ENCODE assay signal across 21 cellular contexts in genomic region chr15:34179257-34179656, GRCh38. TPM values are rescaled to one million over a fixed set of nuclear protein-coding genes. Genes with fewer than 3 reads are reported as not detected.
DNase-seq lines count a peak whose midpoint lies in the region; ATAC-seq, FAIRE-seq and TF ChIP-seq lines count a peak whose summit lies in the region.
"Had no signal": no experiment of that assay in that cellular context is flagged by ENCODE, and none has a peak within 500 bp of the region (broad histone marks: within the 10 kb centered on the region; RNA-seq: fewer than 3 reads in every experiment).

No MANE protein-coding gene starts in this region.

- peaks cover 16 to 21% of the 10 kb centered on the region in 2 donors for H3K4me1 Mint-ChIP-seq in natural killer cell
- peaks cover 6 to 11% of the 10 kb centered on the region in 2 donors for H3K4me1 Mint-ChIP-seq in natural killer cell treated with Interleukin-12 subunit alpha and Interleukin-12 subunit beta and Interleukin-15 and Interleukin-18, amount 100 ng/mL, for 72 hours (ENCODE audit: low read depth in 2 of 2)

- H3K27me3 Mint-ChIP-seq in natural killer cell (ENCODE audit: low read depth in 2 of 2): no peaks in the 10 kb centered on the region
- H3K27me3 Mint-ChIP-seq in natural killer cell treated with Interleukin-12 subunit alpha and Interleukin-12 subunit beta and Interleukin-15 and Interleukin-18, amount 100 ng/mL, for 72 hours: no peaks in the 10 kb centered on the region
- H3K27me3 Mint-ChIP-seq: B cell; CD8-positive, alpha-beta memory T cell had no signal

- CTCF ChIA-PET in K562 (lab: Yijun Ruan, JAX; ENCODE audit: low intra/inter-chr PET ratio): no interaction called here

- H3K36me3 ChIP-seq in K562 (ENCODE audit: control insufficient read depth, insufficient read depth, low read length): no peaks in the 10 kb centered on the region

- no peaks in the 10 kb centered on the region for H3K9me3 ChIP-seq in K562 (replicated peaks; ENCODE audit: control insufficient read depth, insufficient read depth, low read depth, low read length)

- BruUV-seq in K562 (replicated peaks; lab: Mats Ljungman, UMichigan): no TSS peak

- DNase-seq in natural killer cell: no peak
- DNase-seq in natural killer cell treated with Interleukin-12 subunit alpha and Interleukin-12 subunit beta and Interleukin-15 and Interleukin-18, amount 100 ng/mL, for 72 hours (ENCODE audit: low spot score): no peak
- DNase-seq in K562 (ENCODE audit: extremely low read depth in 1 of 4, low spot score in 3 of 4): peak in 1 of 4 experiments; percentile 34
- peak; percentile 60 to 89 for DNase-seq in erythroblast (lab: John Stamatoyannopoulos, UW)
- no peak for DNase-seq in NCI-H146 treated with DMSO at 0.1 percent for 48 hours (lab: John Stamatoyannopoulos, UW; ENCODE audit: unreplicated experiment)
- DNase-seq in activated CD4-positive, alpha-beta T cell treated with anti-CD3 and anti-CD28 coated beads, Interleukin-2, amount 50 U/mL, for 48 hours: no peak
- DNase-seq: CD8-positive, alpha-beta memory T cell; COR-L47; DMS 273 treated with DMSO at 0.1 percent for 48 hours; DMS53; DND-41; EL; H9; IMR-90 had no signal

- no peaks in the 10 kb centered on the region for H4K20me1 ChIP-seq in K562 (replicated peaks; ENCODE audit: control insufficient read depth, insufficient read depth, low read length)

- no peak overlapping the region for H3K27ac ChIP-seq in K562 (ENCODE audit: extremely low read depth, low read depth, low read length)
- H3K27ac ChIP-seq: BLaER1 treated with 17β-estradiol and CSF1 and Interleukin-3, amounts not matched to agents 10 nM and 100 nM; HL-60 had no signal

- H3K4me2 ChIP-seq in K562 (ENCODE audit: insufficient read depth, low read length): no peak overlapping the region; the same call in 1 of the 2 replicates
- H3K4me2 ChIP-seq: BLaER1 treated with 17β-estradiol and CSF1 and Interleukin-3, amounts not matched to agents 10 nM and 100 nM had no signal

- TF ChIP-seq POLR2A in K562 (conservative IDR thresholded peaks at IDR 0.05) (no peak), erythroblast (IDR thresholded peaks at IDR 0.05; ENCODE audit: low read length) (no peak)

- no peaks in the 10 kb centered on the region for H3K27me3 ChIP-seq in K562 (ENCODE audit: control insufficient read depth in 2 of 2, insufficient read depth in 2 of 2, low read length in 2 of 2)
- H3K27me3 ChIP-seq: BLaER1 treated with 17β-estradiol and CSF1 and Interleukin-3, amounts not matched to agents 10 nM and 100 nM had no signal

- no peak overlapping the region for H3K9ac ChIP-seq in K562 (ENCODE audit: insufficient read depth in 1 of 2, low read depth in 2 of 2, low read length in 2 of 2)
- H3K9ac ChIP-seq: BLaER1 treated with 17β-estradiol and CSF1 and Interleukin-3, amounts not matched to agents 10 nM and 100 nM had no signal

- no peak overlapping the region for H3K4me3 ChIP-seq in K562
- H3K4me3 ChIP-seq: BLaER1 treated with 17β-estradiol and CSF1 and Interleukin-3, amounts not matched to agents 10 nM and 100 nM; GM12878 had no signal

- no peaks in the 10 kb centered on the region; a peak in 2 of 5 replicates for H3K4me1 ChIP-seq in K562 (replicated peaks in 1 of 2; ENCODE audit: control insufficient read depth in 2 of 2, insufficient read depth in 2 of 2, low read length in 2 of 2)

- in situ Hi-C loops in K562 (cut with MboI): no loop called here

- WGBS in K562 (ENCODE audit: insufficient coverage, low coverage, missing lambda C conversion rate): 8% methylated on average over 3 of the region's 3 CpGs

- intact Hi-C loops in natural killer cell (cut with micrococcal nuclease) (no loop called here), K562 (cut with micrococcal nuclease) (no loop called here)

- TF ChIP-seq RAD21 in K562 (CRISPR knock-in tag; conservative IDR thresholded peaks at IDR 0.05 in 1 of 2, IDR thresholded peaks at IDR 0.05 in 1 of 2): no peak

- H3K9me1 ChIP-seq in K562 (ENCODE audit: control insufficient read depth, insufficient read depth, low read length): no peaks in the 10 kb centered on the region

- POLR2A ChIA-PET in K562 (lab: Yijun Ruan, JAX): no interaction called here

- ATAC-seq in natural killer cell (no peak), K562 (peak; percentile 58), GM18498 (IDR thresholded peaks at IDR 0.05; ENCODE audit: unreplicated experiment) (no peak)
- no peak for ATAC-seq in natural killer cell treated with Interleukin-12 subunit alpha and Interleukin-12 subunit beta and Interleukin-15 and Interleukin-18, amount 100 ng/mL, for 72 hours
- ATAC-seq: GM12878 had no signal

- H3K9me3 Mint-ChIP-seq in natural killer cell: peaks cover 1% of the 10 kb centered on the region in 2 donors
- peaks cover under 1% of the 10 kb centered on the region for H3K9me3 Mint-ChIP-seq in natural killer cell treated with Interleukin-12 subunit alpha and Interleukin-12 subunit beta and Interleukin-15 and Interleukin-18, amount 100 ng/mL, for 72 hours

- FAIRE-seq in K562 (lab: Jason Lieb, UNC): no peak
- FAIRE-seq: GM12878, GM19239, H1 had no signal

- H2AFZ ChIP-seq in K562 (ENCODE audit: low read depth, low read length): no peak overlapping the region

- H3K79me2 ChIP-seq in K562 (ENCODE audit: control insufficient read depth, insufficient read depth, low read length): peaks cover 18% of the 10 kb centered on the region; the same call in 2 of the 3 replicates

- H3K4me3 Mint-ChIP-seq in natural killer cell: no peak overlapping the region
- H3K4me3 Mint-ChIP-seq in natural killer cell treated with Interleukin-12 subunit alpha and Interleukin-12 subunit beta and Interleukin-15 and Interleukin-18, amount 100 ng/mL, for 72 hours: no peak overlapping the region
- H3K4me3 Mint-ChIP-seq: B cell; CD8-positive, alpha-beta memory T cell; H9 had no signal

- TF ChIP-seq CTCF in natural killer cell (IDR thresholded peaks at IDR 0.05) (no peak), K562 (IDR thresholded peaks at IDR 0.05 in 2 of 3, conservative IDR thresholded peaks at IDR 0.05 in 1 of 3; ENCODE audit: insufficient read depth in 2 of 3, low read depth in 1 of 3, low read length in 3 of 3) (no peak)

- H3K36me3 Mint-ChIP-seq in natural killer cell: peaks cover 2% of the 10 kb centered on the region
- peaks cover 3% of the 10 kb centered on the region for H3K36me3 Mint-ChIP-seq in natural killer cell treated with Interleukin-12 subunit alpha and Interleukin-12 subunit beta and Interleukin-15 and Interleukin-18, amount 100 ng/mL, for 72 hours

- peak overlapping the region; percentile 27 to 73 for H3K27ac Mint-ChIP-seq in natural killer cell
- H3K27ac Mint-ChIP-seq in natural killer cell treated with Interleukin-12 subunit alpha and Interleukin-12 subunit beta and Interleukin-15 and Interleukin-18, amount 100 ng/mL, for 72 hours: no peak overlapping the region
- H3K27ac Mint-ChIP-seq: B cell had no signal

- no peak for TF ChIP-seq EP300 in K562 (IDR thresholded peaks at IDR 0.05; ENCODE audit: low read length)

TF ChIP-seq in K562, 482 proteins besides CTCF, POLR2A, EP300 and RAD21 (continues in another document):
- peak; percentile 55 for TF ChIP-seq CBFA2T3 (IDR thresholded peaks at IDR 0.05)

RNA-seq across cellular contexts. Expression of gene KATNBL1, which starts 30.6 kb away (rescaled TPM):
- 10 to 100 TPM; 24.0 to 33.8 (median 26.1) TPM for total RNA-seq in natural killer cell
- 10 to 100 TPM; 39.2 to 79.6 TPM for total RNA-seq in natural killer cell treated with Interleukin-12 subunit alpha and Interleukin-12 subunit beta and Interleukin-15 and Interleukin-18, amount 100 ng/mL, for 72 hours
- 69.2 and 180 TPM in 2 replicates for total RNA-seq in K562 (2011; cell fraction: chromatin; rRNA removed; ENCODE audit: low replicate concordance)
- 46.4 and 51.1 TPM in 2 replicates for total RNA-seq in K562 (2011; cell fraction: nucleolus; rRNA removed)
- 106 and 153 TPM in 2 replicates for total RNA-seq in K562 (2011; cell fraction: nucleoplasm; rRNA removed)
- total RNA-seq in K562 (2014; rRNA removed): 21.2 and 21.3 TPM in 2 replicates
- total RNA-seq in K562 (2014; rRNA removed; fragmentation: Illumina TruSeq; extraction: Trizol): 40.0 and 51.1 TPM in 2 replicates
- total RNA-seq in K562 (2015; rRNA removed; fragmentation: Illumina TruSeq; extraction: Trizol): 34.3 and 40.2 TPM in 2 replicates
- total RNA-seq in K562 (2021): 27.8 and 30.0 TPM in 2 replicates
- 43.5 and 46.0 TPM in 2 replicates for polyA plus RNA-seq in K562 (2011; rRNA removed)
- 2.4 and 9.7 TPM in 2 replicates for polyA plus RNA-seq in K562 (2011; cell fraction: cytosol; rRNA removed)
- polyA plus RNA-seq in K562 (2011; cell fraction: nucleus; rRNA removed): 29.0 and 47.9 TPM in 2 replicates
- 12.5 and 26.7 TPM in 2 replicates for polyA plus RNA-seq in K562 (2012)
- polyA plus RNA-seq in K562 (2014; fragmentation: Illumina TruSeq; extraction: Trizol): 18.2 and 22.3 TPM in 2 replicates
- polyA plus RNA-seq in K562 (2014; fragmentation: Nextera tagmentation; extraction: Ambion mirVana): 10 to 100 TPM in 1 of 2 experiments, 1 to 10 TPM in 1; 6.6 to 10.6 TPM
- polyA plus RNA-seq in K562 (2014; rRNA removed): 24.0 and 27.7 TPM in 2 replicates
- polyA minus RNA-seq in K562 (2011; rRNA and poly(A)+ RNA removed): 30.7 and 37.2 TPM in 2 replicates
- polyA minus RNA-seq in K562 (2011; cell fraction: cytosol; rRNA and poly(A)+ RNA removed): 12.6 and 13.0 TPM in 2 replicates
- 33.9 and 60.8 TPM in 2 replicates for polyA minus RNA-seq in K562 (2011; cell fraction: nucleus; rRNA and poly(A)+ RNA removed)

RNA-seq across cellular contexts. Expression of gene EMC4, which starts 45.6 kb away (rescaled TPM):
- total RNA-seq in natural killer cell (10 to 100 TPM; 72.4 to 78.4 (median 77.3) TPM), K562 (2014; rRNA removed) (143 and 189 TPM in 2 replicates), K562 (2014; rRNA removed; fragmentation: Illumina TruSeq; extraction: Trizol) (104 and 107 TPM in 2 replicates), K562 (2015; rRNA removed; fragmentation: Illumina TruSeq; extraction: Trizol) (99.8 and 111 TPM in 2 replicates), K562 (2021) (98.2 and 102 TPM in 2 replicates)
- total RNA-seq in natural killer cell treated with Interleukin-12 subunit alpha and Interleukin-12 subunit beta and Interleukin-15 and Interleukin-18, amount 100 ng/mL, for 72 hours: 100 to 1,000 TPM in 1 of 2 donors, 10 to 100 TPM in 1; 93.1 to 102 TPM
- 77.1 and 79.2 TPM in 2 replicates for total RNA-seq in K562 (2011; cell fraction: chromatin; rRNA removed; ENCODE audit: low replicate concordance)
- total RNA-seq in K562 (2011; cell fraction: nucleolus; rRNA removed): 66.3 and 76.7 TPM in 2 replicates
- total RNA-seq in K562 (2011; cell fraction: nucleoplasm; rRNA removed): 87.5 and 102 TPM in 2 replicates
- polyA plus RNA-seq in K562 (2011; rRNA removed) (83.3 and 88.4 TPM in 2 replicates), K562 (2014; fragmentation: Illumina TruSeq; extraction: Trizol) (130 and 139 TPM in 2 replicates), K562 (2014; fragmentation: Nextera tagmentation; extraction: Ambion mirVana) (10 to 100 TPM; 46.0 to 59.3 TPM), K562 (2014; rRNA removed) (137 and 181 TPM in 2 replicates)
- polyA plus RNA-seq in K562 (2011; cell fraction: cytosol; rRNA removed): 84.2 and 89.3 TPM in 2 replicates
- 47.4 and 54.4 TPM in 2 replicates for polyA plus RNA-seq in K562 (2011; cell fraction: nucleus; rRNA removed)
- 107 TPM in 2 replicates for polyA plus RNA-seq in K562 (2012)
- polyA minus RNA-seq in K562 (2011; rRNA and poly(A)+ RNA removed): 33.1 and 38.7 TPM in 2 replicates
- polyA minus RNA-seq in K562 (2011; cell fraction: cytosol; rRNA and poly(A)+ RNA removed): 30.3 and 40.8 TPM in 2 replicates
- polyA minus RNA-seq in K562 (2011; cell fraction: nucleus; rRNA and poly(A)+ RNA removed): 16.7 and 23.2 TPM in 2 replicates

Comparison
In these comparisons a context has a peak if more than half of its experiments do, and no peak if none do; other contexts are left out.
1. H3K27ac Mint-ChIP-seq: peak in natural killer cell (2 of 2); none in natural killer cell treated with Interleukin-12 subunit alpha and Interleukin-12 subunit beta and Interleukin-15 and Interleukin-18, amount 100 ng/mL, for 72 hours (0 of 2).
2. DNase-seq: peak in erythroblast (2 of 2); none in natural killer cell (single experiment), natural killer cell treated with Interleukin-12 subunit alpha and Interleukin-12 subunit beta and Interleukin-15 and Interleukin-18, amount 100 ng/mL, for 72 hours (single experiment), NCI-H146 treated with DMSO at 0.1 percent for 48 hours (single experiment) and activated CD4-positive, alpha-beta T cell treated with anti-CD3 and anti-CD28 coated beads, Interleukin-2, amount 50 U/mL, for 48 hours (0 of 2).